ENCODE assay signal across 28 cellular contexts in genomic region chr3:89795506-89795905, GRCh38.
"Had no signal": no experiment of that assay in that cellular context is flagged by ENCODE, and none has a peak within 500 bp of the region (broad histone marks: within the 10 kb centered on the region; RNA-seq: fewer than 3 reads in every experiment).

No MANE protein-coding gene starts in this region.

- H3K27ac Mint-ChIP-seq: activated naive CD4-positive, alpha-beta T cell treated with anti-CD3 and anti-CD28 coated beads for 36 hours; activated naive CD8-positive, alpha-beta T cell treated with anti-CD3 and anti-CD28 coated beads for 36 hours; natural killer cell treated with Interleukin-12 subunit alpha and Interleukin-12 subunit beta and Interleukin-15 and Interleukin-18, amount 100 ng/mL, for 72 hours; progenitor cell of endocrine pancreas; stimulated activated effector memory CD8-positive, alpha-beta T cell treated with anti-CD3 and anti-CD28 coated beads, Interleukin-12 subunit alpha, Interleukin-12 subunit beta, amount 100 ng/mL, for 72 hours; stimulated activated naive CD8-positive, alpha-beta T cell treated with anti-CD3 and anti-CD28 coated beads, Interleukin-15, Interleukin-2, amounts not matched to agents 100 ng/mL and 50 ng/mL, for 24 hours had no signal

- H3K27ac ChIP-seq: adrenal gland, body of pancreas, colonic mucosa, left lung, lower lobe of right lung, neutrophil, ovary, skin epidermis, thoracic aorta, VCaP had no signal

- H3K4me3 Mint-ChIP-seq: activated naive CD4-positive, alpha-beta T cell treated with anti-CD3 and anti-CD28 coated beads for 36 hours; activated naive CD8-positive, alpha-beta T cell treated with anti-CD3 and anti-CD28 coated beads for 36 hours; natural killer cell treated with Interleukin-12 subunit alpha and Interleukin-12 subunit beta and Interleukin-15 and Interleukin-18, amount 100 ng/mL, for 72 hours; stimulated activated effector memory CD8-positive, alpha-beta T cell treated with anti-CD3 and anti-CD28 coated beads, Interleukin-12 subunit alpha, Interleukin-12 subunit beta, amount 100 ng/mL, for 72 hours; stimulated activated naive CD8-positive, alpha-beta T cell treated with anti-CD3 and anti-CD28 coated beads, Interleukin-15, Interleukin-2, amounts not matched to agents 100 ng/mL and 50 ng/mL, for 24 hours had no signal

- DNase-seq: activated CD4-positive, alpha-beta T cell treated with anti-CD3 and anti-CD28 coated beads for 4 hours; activated CD4-positive, alpha-beta T cell treated with anti-CD3 and anti-CD28 coated beads, Interleukin-2, amount 50 U/mL, for 48 hours; activated CD8-positive, alpha-beta memory T cell treated with anti-CD3 and anti-CD28 coated beads for 24 hours; activated effector memory CD4-positive, alpha-beta T cell treated with Interleukin-2 at 50 U/mL for 16 hours; activated naive CD4-positive, alpha-beta T cell treated with anti-CD3 and anti-CD28 coated beads for 36 hours; activated naive CD8-positive, alpha-beta T cell treated with anti-CD3 and anti-CD28 coated beads for 36 hours; adrenal gland; aorta; body of pancreas; colonic mucosa; effector CD8-positive, alpha-beta T cell; kidney glomerular epithelial cell; left lung; lower lobe of right lung; mesenchymal stem cell; ovary; stimulated activated CD4-positive, alpha-beta T cell treated with anti-CD3 and anti-CD28 coated beads, Interleukin-4, amount 100 ng/mL, for 24 hours; T-helper 9 cell; trophoblast cell had no signal

- H3K4me3 ChIP-seq: adrenal gland, body of pancreas, colonic mucosa, left lung, lower lobe of right lung, ovary, skin epidermis, thoracic aorta had no signal

- H3K36me3 Mint-ChIP-seq: activated naive CD8-positive, alpha-beta T cell treated with anti-CD3 and anti-CD28 coated beads for 36 hours; natural killer cell treated with Interleukin-12 subunit alpha and Interleukin-12 subunit beta and Interleukin-15 and Interleukin-18, amount 100 ng/mL, for 72 hours; stimulated activated effector memory CD8-positive, alpha-beta T cell treated with anti-CD3 and anti-CD28 coated beads, Interleukin-12 subunit alpha, Interleukin-12 subunit beta, amount 100 ng/mL, for 72 hours had no signal

- H3K27me3 ChIP-seq: adrenal gland, body of pancreas, colonic mucosa, left lung, neutrophil, ovary had no signal

- H3K9me3 ChIP-seq: adrenal gland, body of pancreas, colonic mucosa, lower lobe of right lung, neutrophil, ovary, thoracic aorta had no signal

- H3K27me3 Mint-ChIP-seq: activated naive CD8-positive, alpha-beta T cell treated with anti-CD3 and anti-CD28 coated beads for 36 hours; natural killer cell treated with Interleukin-12 subunit alpha and Interleukin-12 subunit beta and Interleukin-15 and Interleukin-18, amount 100 ng/mL, for 72 hours; progenitor cell of endocrine pancreas; stimulated activated naive CD8-positive, alpha-beta T cell treated with anti-CD3 and anti-CD28 coated beads, Interleukin-15, Interleukin-2, amounts not matched to agents 100 ng/mL and 50 ng/mL, for 24 hours had no signal

- H3K36me3 ChIP-seq: adrenal gland, colonic mucosa, left lung, lower lobe of right lung, neutrophil, ovary, thoracic aorta had no signal

- H3K4me1 Mint-ChIP-seq: activated naive CD8-positive, alpha-beta T cell treated with anti-CD3 and anti-CD28 coated beads for 36 hours; stimulated activated effector memory CD8-positive, alpha-beta T cell treated with anti-CD3 and anti-CD28 coated beads, Interleukin-12 subunit alpha, Interleukin-12 subunit beta, amount 100 ng/mL, for 72 hours had no signal

- ATAC-seq: body of pancreas; left lung; lower lobe of right lung; natural killer cell treated with Interleukin-12 subunit alpha and Interleukin-12 subunit beta and Interleukin-15 and Interleukin-18, amount 100 ng/mL, for 72 hours; sciatic nerve; stimulated activated effector memory CD8-positive, alpha-beta T cell treated with anti-CD3 and anti-CD28 coated beads, Interleukin-12 subunit alpha, Interleukin-12 subunit beta, amount 100 ng/mL, for 72 hours had no signal

- H3K4me1 ChIP-seq: adrenal gland, body of pancreas, colonic mucosa, left lung, lower lobe of right lung had no signal
